ENCODE assay signal across 21 cellular contexts in genomic region chr3:155742339-155742980, GRCh38. TPM values are rescaled to one million over a fixed set of nuclear protein-coding genes. Genes with fewer than 3 reads are reported as not detected.
DNase-seq lines count a peak whose midpoint lies in the region; ATAC-seq and TF ChIP-seq lines count a peak whose summit lies in the region.
"Had no signal": no experiment of that assay in that cellular context is flagged by ENCODE, and none has a peak within 500 bp of the region (broad histone marks: within the 10 kb centered on the region; RNA-seq: fewer than 3 reads in every experiment).

No MANE protein-coding gene starts in this region.

- DNase-seq in CD4-positive, alpha-beta T cell: no peak
- DNase-seq in effector memory CD8-positive, alpha-beta T cell: no peak
- no peak for DNase-seq in stimulated activated naive CD4-positive, alpha-beta T cell treated with Interleukin-2 at 50 U/mL for 16 hours (lab: John Stamatoyannopoulos, UW)
- no peak for DNase-seq in cortex of kidney (lab: John Stamatoyannopoulos, UW)
- DNase-seq: activated CD4-positive, alpha-beta T cell treated with anti-CD3 and anti-CD28 coated beads for 4 hours; activated naive CD4-positive, alpha-beta T cell treated with anti-CD3 and anti-CD28 coated beads, Interleukin-2, amount 50 U/mL, for 16 hours; dermis blood vessel endothelial cell; erythroblast; KBM-7; NCI-H1930; NCI-H446 treated with DMSO at 0.1 percent for 48 hours; RPMI8226; stimulated activated naive CD4-positive, alpha-beta T cell; transverse colon had no signal

- H3K4me1 ChIP-seq in HEK293 (ENCODE audit: control insufficient read depth, insufficient read depth, low read length): peaks cover 6% of the 10 kb centered on the region; the same call in 1 of the 2 replicates

- POLR2A ChIA-PET in CD4-positive, alpha-beta T cell (lab: Charles Lee): interaction anchor here (1.2 kb wide), 1 partner anchor 31 kb away, joined by 4 read pairs; no protein-coding TSS in a partner anchor
- POLR2A ChIA-PET in HEK293 (lab: Yijun Ruan, JAX): no interaction called here

- no peaks in the 10 kb centered on the region for H3K36me3 Mint-ChIP-seq in CD4-positive, alpha-beta T cell (ENCODE audit: low read depth)
- H3K36me3 Mint-ChIP-seq in effector memory CD8-positive, alpha-beta T cell (ENCODE audit: insufficient read depth): peaks cover 4% of the 10 kb centered on the region
- no peaks in the 10 kb centered on the region for H3K36me3 Mint-ChIP-seq in nephron (ENCODE audit: low read depth)
- H3K36me3 Mint-ChIP-seq: memory B cell had no signal

- peaks cover 71% of the 10 kb centered on the region for H3K27me3 Mint-ChIP-seq in CD4-positive, alpha-beta T cell
- peaks cover 76 to 92% of the 10 kb centered on the region in 2 donors for H3K27me3 Mint-ChIP-seq in effector memory CD8-positive, alpha-beta T cell
- peaks cover 59% of the 10 kb centered on the region for H3K27me3 Mint-ChIP-seq in nephron (ENCODE audit: low read depth)

- intact Hi-C loops in CD4-positive, alpha-beta T cell (cut with DNase I, micrococcal nuclease): loop anchor here in 1 of 2 experiments (5.0 kb wide), 1 partner anchor 115 kb away; no protein-coding TSS in a partner anchor

- H3K4me1 Mint-ChIP-seq in CD4-positive, alpha-beta T cell (ENCODE audit: low read depth): peaks cover 30% of the 10 kb centered on the region
- H3K4me1 Mint-ChIP-seq in effector memory CD8-positive, alpha-beta T cell (ENCODE audit: low read depth in 2 of 2): peaks cover 16 to 18% of the 10 kb centered on the region in 2 donors
- H3K4me1 Mint-ChIP-seq in nephron: peaks cover 40% of the 10 kb centered on the region

- no peak for ATAC-seq in CD4-positive, alpha-beta T cell (ENCODE audit: poor library complexity)
- ATAC-seq in effector memory CD8-positive, alpha-beta T cell (replicated peaks): no peak
- ATAC-seq in HG03196 (IDR thresholded peaks at IDR 0.05; ENCODE audit: unreplicated experiment) (no peak), esophagus mucosa (no peak)

- peak overlapping the region; percentile 67 for H3K4me3 Mint-ChIP-seq in CD4-positive, alpha-beta T cell
- H3K4me3 Mint-ChIP-seq in effector memory CD8-positive, alpha-beta T cell: peak overlapping the region; percentile 65 to 92
- H3K4me3 Mint-ChIP-seq in nephron: peak overlapping the region; percentile 60 to 98 (median 95)

- no peak overlapping the region for H3K27ac Mint-ChIP-seq in CD4-positive, alpha-beta T cell
- H3K27ac Mint-ChIP-seq in effector memory CD8-positive, alpha-beta T cell: no peak overlapping the region
- peak overlapping the region in 2 of 3 experiments; percentile 36 to 43 for H3K27ac Mint-ChIP-seq in nephron
- H3K27ac Mint-ChIP-seq: memory B cell had no signal

- CTCF ChIA-PET in CD4-positive, alpha-beta T cell (lab: Charles Lee): interaction anchor here (1.3 kb wide), 1 partner anchor 63 kb away, joined by 4 read pairs; the partner anchor contains the start of gene C3orf33
- CTCF ChIA-PET in HEK293 (lab: Yijun Ruan, JAX): interaction anchor here (0.6 kb wide), 1 partner anchor 128 kb away, joined by 7 read pairs; no protein-coding TSS in a partner anchor

- no peaks in the 10 kb centered on the region for H3K36me3 ChIP-seq in HEK293 (ENCODE audit: control insufficient read depth in 2 of 2, insufficient read depth in 1 of 2, low read length in 2 of 2)
- H3K36me3 ChIP-seq: HAP-1, transverse colon had no signal

- no peaks in the 10 kb centered on the region for H3K9me3 Mint-ChIP-seq in CD4-positive, alpha-beta T cell
- no peaks in the 10 kb centered on the region for H3K9me3 Mint-ChIP-seq in effector memory CD8-positive, alpha-beta T cell
- H3K9me3 Mint-ChIP-seq in nephron: no peaks in the 10 kb centered on the region
- H3K9me3 Mint-ChIP-seq: memory B cell had no signal

- TF ChIP-seq CTCF in CD4-positive, alpha-beta T cell (IDR thresholded peaks at IDR 0.05): no peak
- TF ChIP-seq CTCF in HEK293 (tag by site-specific recombination; IDR thresholded peaks at IDR 0.05) (no peak), nephron (IDR thresholded peaks at IDR 0.05; ENCODE audit: unreplicated experiment in 3 of 3) (no peak)

- no peaks in the 10 kb centered on the region for H3K9me3 ChIP-seq in CD4-positive, alpha-beta T cell (ENCODE audit: control insufficient read depth, low read length)
- H3K9me3 ChIP-seq in HEK293 (ENCODE audit: control insufficient read depth, insufficient read depth, low read depth, low read length): no peaks in the 10 kb centered on the region
- H3K9me3 ChIP-seq: HAP-1, transverse colon had no signal

- H3K27ac ChIP-seq in CD4-positive, alpha-beta T cell (ENCODE audit: low read depth, low read length): no peak overlapping the region
- no peak overlapping the region for H3K27ac ChIP-seq in HEK293 (ENCODE audit: extremely low read depth, low read depth, low read length)

- H3K27me3 ChIP-seq in CD4-positive, alpha-beta T cell (ENCODE audit: control insufficient read depth, insufficient read depth, low read length): peaks cover 33% of the 10 kb centered on the region

- no peak overlapping the region for H3K4me3 ChIP-seq in HEK293 (ENCODE audit: low read depth, low read length)

TF ChIP-seq in HEK293, 187 proteins besides CTCF, POLR2A, EP300 and RAD21:
- TF ChIP-seq ZEB2 (tag by site-specific recombination; IDR thresholded peaks at IDR 0.05) (no peak), ZBTB17 (tag by site-specific recombination; IDR thresholded peaks at IDR 0.05) (no peak), SCRT1 (tag by site-specific recombination; IDR thresholded peaks at IDR 0.05; ENCODE audit: borderline replicate concordance) (no peak), RBAK (tag by site-specific recombination; IDR thresholded peaks at IDR 0.05) (no peak), WT1 (tag by site-specific recombination; IDR thresholded peaks at IDR 0.05) (peak; percentile 68), ZNF202 (tag by site-specific recombination; IDR thresholded peaks at IDR 0.05; ENCODE audit: borderline replicate concordance) (no peak), SETDB1 (IDR thresholded peaks at IDR 0.05; ENCODE audit: insufficient read length, low read length) (no peak), ZNF391 (tag by site-specific recombination; IDR thresholded peaks at IDR 0.05; ENCODE audit: borderline replicate concordance, low read depth) (no peak), ZNF266 (tag by site-specific recombination; IDR thresholded peaks at IDR 0.05; ENCODE audit: low read depth) (no peak), ZNF558 (tag by site-specific recombination; IDR thresholded peaks at IDR 0.05) (no peak), ZNF529 (tag by site-specific recombination; IDR thresholded peaks at IDR 0.05; ENCODE audit: insufficient replicate concordance) (no peak), ZSCAN16 (tag by site-specific recombination; IDR thresholded peaks at IDR 0.05) (no peak), ZNF398 (tag by site-specific recombination; IDR thresholded peaks at IDR 0.05) (peak; percentile 49), ZNF292 (tag by site-specific recombination; IDR thresholded peaks at IDR 0.05; ENCODE audit: borderline replicate concordance, low read depth) (no peak), KLF16 (tag by site-specific recombination; IDR thresholded peaks at IDR 0.05) (no peak), ZNF169 (tag by site-specific recombination; IDR thresholded peaks at IDR 0.05) (no peak), MEIS1 (CRISPR knock-in tag; IDR thresholded peaks at IDR 0.05; ENCODE audit: borderline replicate concordance) (no peak), ZFP69B (tag by site-specific recombination; IDR thresholded peaks at IDR 0.05) (no peak)
- TF ChIP-seq, protein P1, sequence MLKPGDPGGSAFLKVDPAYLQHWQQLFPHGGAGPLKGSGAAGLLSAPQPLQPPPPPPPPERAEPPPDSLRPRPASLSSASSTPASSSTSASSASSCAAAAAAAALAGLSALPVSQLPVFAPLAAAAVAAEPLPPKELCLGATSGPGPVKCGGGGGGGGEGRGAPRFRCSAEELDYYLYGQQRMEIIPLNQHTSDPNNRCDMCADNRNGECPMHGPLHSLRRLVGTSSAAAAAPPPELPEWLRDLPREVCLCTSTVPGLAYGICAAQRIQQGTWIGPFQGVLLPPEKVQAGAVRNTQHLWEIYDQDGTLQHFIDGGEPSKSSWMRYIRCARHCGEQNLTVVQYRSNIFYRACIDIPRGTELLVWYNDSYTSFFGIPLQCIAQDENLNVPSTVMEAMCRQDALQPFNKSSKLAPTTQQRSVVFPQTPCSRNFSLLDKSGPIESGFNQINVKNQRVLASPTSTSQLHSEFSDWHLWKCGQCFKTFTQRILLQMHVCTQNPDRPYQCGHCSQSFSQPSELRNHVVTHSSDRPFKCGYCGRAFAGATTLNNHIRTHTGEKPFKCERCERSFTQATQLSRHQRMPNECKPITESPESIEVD (tag by site-specific recombination; IDR thresholded peaks at IDR 0.05): peak; percentile 90
TF ChIP-seq in HEK293: peak in this region for 3.

RNA-seq across cellular contexts. Expression of gene PLCH1, which starts 2.4 kb away (rescaled TPM):
- total RNA-seq in CD4-positive, alpha-beta T cell: under 1 TPM; 0.03 to 0.20 TPM
- 0.40 TPM for total RNA-seq in esophagus mucosa
- total RNA-seq: dermis blood vessel endothelial cell, glomerular endothelial cell had no signal

Comparison
In these comparisons a context has a peak if more than half of its experiments do, and no peak if none do; other contexts are left out.
1. H3K27ac Mint-ChIP-seq: peak in nephron (2 of 3); none in CD4-positive, alpha-beta T cell (single experiment) and effector memory CD8-positive, alpha-beta T cell (0 of 2).
2. Peak in every context shown above with its lines, with median percentiles within 50 percentile points of each other: H3K4me3 Mint-ChIP-seq.